In genomic region chr15:68668926-68669600, GRCh38 we compare ENCODE assay signal across 18 cellular contexts.
"Had no signal": no experiment of that assay in that cellular context is flagged by ENCODE, and none has a peak within 500 bp of the region (broad histone marks: within the 10 kb centered on the region; RNA-seq: fewer than 3 reads in every experiment).

No MANE protein-coding gene starts in this region.

- H3K4me3 ChIP-seq: esophagus muscularis mucosa, gastroesophageal sphincter, heart right ventricle, tibial nerve, vagina had no signal

- H3K27ac Mint-ChIP-seq: activated CD4-positive, alpha-beta T cell treated with anti-CD3 and anti-CD28 coated beads, Interleukin-2, amount 10 ng/mL, durations not matched to agents 7 days and 5 days; activated naive CD4-positive, alpha-beta T cell treated with anti-CD3 and anti-CD28 coated beads for 36 hours; dendritic cell treated with granulocyte-macrophage colony-stimulating factor and Interleukin-4, amounts not matched to agents 40 ng/mL and 50 ng/mL, for 4 days; memory B cell had no signal

- H3K9me3 Mint-ChIP-seq: activated CD4-positive, alpha-beta T cell treated with anti-CD3 and anti-CD28 coated beads, Interleukin-2, amount 10 ng/mL, durations not matched to agents 7 days and 5 days; activated naive CD4-positive, alpha-beta T cell treated with anti-CD3 and anti-CD28 coated beads for 36 hours; dendritic cell treated with granulocyte-macrophage colony-stimulating factor and Interleukin-4, amounts not matched to agents 40 ng/mL and 50 ng/mL, for 4 days; memory B cell had no signal

- DNase-seq: activated CD4-positive, alpha-beta T cell treated with anti-CD3 and anti-CD28 coated beads, Interleukin-2, amount 10 ng/mL, durations not matched to agents 7 days and 5 days; activated CD8-positive, alpha-beta memory T cell treated with anti-CD3 and anti-CD28 coated beads for 24 hours; activated naive CD4-positive, alpha-beta T cell treated with anti-CD3 and anti-CD28 coated beads for 36 hours; cerebellar nuclear complex; effector CD8-positive, alpha-beta T cell; heart right ventricle; naive thymus-derived CD4-positive, alpha-beta T cell; stimulated activated CD4-positive, alpha-beta T cell treated with anti-CD3 and anti-CD28 coated beads, Interleukin-2, amount 100 ng/mL, for 24 hours; stimulated activated naive CD8-positive, alpha-beta T cell treated with anti-CD3 and anti-CD28 coated beads, Interleukin-15, Interleukin-2, amounts not matched to agents 100 U/mL and 50 U/mL, for 24 hours; T-helper 1 cell; T-helper 9 cell had no signal

- H3K27me3 ChIP-seq: heart right ventricle, neutrophil, tibial nerve, vagina had no signal

- H3K9me3 ChIP-seq: esophagus muscularis mucosa, gastroesophageal sphincter, neutrophil, tibial nerve, vagina had no signal

- H3K36me3 Mint-ChIP-seq: memory B cell had no signal

- H3K4me1 Mint-ChIP-seq: activated CD4-positive, alpha-beta T cell treated with anti-CD3 and anti-CD28 coated beads, Interleukin-2, amount 10 ng/mL, durations not matched to agents 7 days and 5 days had no signal

- H3K36me3 ChIP-seq: esophagus muscularis mucosa, gastroesophageal sphincter, heart right ventricle, neutrophil, tibial nerve, vagina had no signal

- H3K4me3 Mint-ChIP-seq: activated CD4-positive, alpha-beta T cell treated with anti-CD3 and anti-CD28 coated beads, Interleukin-2, amount 10 ng/mL, durations not matched to agents 7 days and 5 days; activated naive CD4-positive, alpha-beta T cell treated with anti-CD3 and anti-CD28 coated beads for 36 hours; dendritic cell treated with granulocyte-macrophage colony-stimulating factor and Interleukin-4, amounts not matched to agents 40 ng/mL and 50 ng/mL, for 4 days; memory B cell; naive thymus-derived CD4-positive, alpha-beta T cell had no signal

- H3K27ac ChIP-seq: esophagus muscularis mucosa, gastroesophageal sphincter, heart right ventricle, neutrophil, tibial nerve, vagina had no signal
